In the genomic region with DNA sequence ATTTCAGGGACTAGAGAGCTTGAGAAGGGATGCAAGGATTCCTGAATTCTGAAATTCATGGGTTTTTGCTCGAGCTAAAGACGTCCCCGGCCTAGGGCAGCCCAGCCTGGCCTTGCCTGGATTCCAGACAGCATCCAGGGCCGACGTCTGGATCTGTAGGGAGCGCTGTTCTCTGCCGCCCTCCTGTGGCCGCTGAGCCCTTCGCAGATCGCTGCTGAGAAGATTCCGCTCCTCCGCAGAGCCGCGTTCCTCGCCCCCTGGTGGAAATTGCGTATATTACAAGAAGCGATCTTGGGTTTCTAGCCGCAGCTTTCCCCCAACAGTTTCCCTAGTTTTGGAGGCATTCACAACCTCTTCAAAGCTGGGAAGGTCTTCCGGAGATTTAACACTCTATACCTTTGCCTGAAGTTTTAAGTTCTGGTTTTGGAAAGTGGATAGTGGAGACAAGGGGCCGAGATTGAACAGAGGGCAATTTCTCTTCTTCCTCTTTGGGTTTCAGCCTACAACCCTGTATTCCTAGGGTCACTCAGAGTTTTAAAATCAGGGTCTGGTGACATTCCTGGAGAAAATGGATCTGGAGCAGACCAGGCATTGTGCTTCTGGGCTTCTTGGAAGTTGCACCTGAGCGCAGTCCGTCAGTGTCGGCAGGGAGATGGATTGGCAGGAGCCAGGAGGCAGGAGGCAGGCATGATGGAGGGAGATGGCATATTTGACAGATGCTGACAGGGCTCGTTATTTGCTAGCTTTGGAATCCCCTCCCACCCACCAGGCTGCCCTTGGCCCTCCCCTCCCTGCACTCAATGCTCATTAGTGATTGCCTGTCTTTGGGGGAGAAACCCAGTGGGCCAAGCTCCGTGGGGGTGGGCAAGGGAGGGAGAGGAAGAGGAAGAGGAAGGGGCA, we compare ENCODE assay signal across 8 cellular contexts. TPM values are rescaled to one million over a fixed set of nuclear protein-coding genes. Genes with fewer than 3 reads are reported as not detected.
DNase-seq lines count a peak whose midpoint lies in the region; ATAC-seq, FAIRE-seq and TF ChIP-seq lines count a peak whose summit lies in the region.

No MANE protein-coding gene starts in this region.

- intact Hi-C loops in OCI-LY7 (cut with micrococcal nuclease; ENCODE audit: unreplicated experiment) = loop anchor here (2.0 kb wide), 2 partner anchors 70 to 204 kb away; a partner anchor contains a TSS
- intact Hi-C loops in endothelial cell of umbilical vein (cut with micrococcal nuclease) = loop anchor here (1.0 to 5.0 kb wide), 4 partner anchors 20 to 204 kb away; a partner anchor contains a TSS

- no peak for ATAC-seq in HG03457 (IDR thresholded peaks at IDR 0.05; ENCODE audit: unreplicated experiment)

- H4K20me1 ChIP-seq in OCI-LY7 (ENCODE audit: insufficient read depth, low read length) (no peaks in the 10 kb centered on the region), endothelial cell of umbilical vein (replicated peaks; ENCODE audit: control insufficient read depth, extremely low read depth, insufficient read depth, low read length) (no peaks in the 10 kb centered on the region)

- CTCF ChIA-PET in OCI-LY7 (lab: Charles Lee; ENCODE audit: unreplicated experiment) = interaction anchor here (0.7 to 3.0 kb wide), 8 partner anchors 9 to 203 kb away, joined by 3 to 26 read pairs (median 6); a partner anchor contains a TSS
- CTCF ChIA-PET in endothelial cell of umbilical vein (lab: Charles Lee) = interaction anchor here (0.6 to 10.2 kb wide), 23 partner anchors 9 to 445 kb away, joined by 3 to 719 read pairs (median 4); a partner anchor contains a TSS

- TF ChIP-seq CTCF in OCI-LY7 (conservative IDR thresholded peaks at IDR 0.05; ENCODE audit: low read length) (peak; percentile 100), endothelial cell of umbilical vein (IDR thresholded peaks at IDR 0.05; ENCODE audit: extremely low read depth in 1 of 2, insufficient read depth in 1 of 2, low read depth in 1 of 2, low read length in 2 of 2) (peak; percentile 100)

- DNase-seq in GM04504 (ENCODE audit: low read depth) (peak; percentile 70), OCI-LY7 (ENCODE audit: low spot score) (peak; percentile 89), activated T-cell treated with anti-CD3 and anti-CD28 coated beads for 24 hours (ENCODE audit: low read depth) (peak; percentile 79), endothelial cell of umbilical vein (ENCODE audit: low read depth, low spot score) (peak; percentile 89)
- peak; percentile 75 for DNase-seq in Jurkat, Clone E6-1 (ENCODE audit: low read depth, low spot score)
- peak; percentile 79 for DNase-seq in stimulated activated CD8-positive, alpha-beta memory T cell treated with anti-CD3 and anti-CD28 coated beads, Interleukin-4, amount 100 ng/mL, for 24 hours (ENCODE audit: low read depth)

- POLR2A ChIA-PET in OCI-LY7 (lab: Charles Lee) = interaction anchor here (0.9 to 2.6 kb wide), 5 partner anchors 10 to 45 kb away, joined by 3 to 9 read pairs (median 4); no protein-coding TSS in a partner anchor
- POLR2A ChIA-PET in endothelial cell of umbilical vein (lab: Charles Lee) = no interaction called here

- TF ChIP-seq POLR2A in endothelial cell of umbilical vein (IDR thresholded peaks at IDR 0.05; ENCODE audit: low read depth, low read length) = no peak

- dilution Hi-C loops in endothelial cell of umbilical vein (cut with MboI; ENCODE audit: extremely low pct_ligation_motif_present, low sequenced_read_pairs) = no loop called here

- H3K9me3 ChIP-seq in OCI-LY7 (ENCODE audit: low read length) = no peaks in the 10 kb centered on the region
- H3K9me3 ChIP-seq in endothelial cell of umbilical vein (replicated peaks; ENCODE audit: control insufficient read depth, insufficient read depth, low read length) = no peaks in the 10 kb centered on the region
- H3K9me3 ChIP-seq in muscle layer of colon (ENCODE audit: low read length) = no peaks in the 10 kb centered on the region

- H3K27ac ChIP-seq in OCI-LY7 (ENCODE audit: low read depth, low read length, poor library complexity, severe bottlenecking) (no peak overlapping the region), endothelial cell of umbilical vein (ENCODE audit: insufficient read depth, low read depth, low read length) (no peak overlapping the region), muscle layer of colon (ENCODE audit: low read depth, low read length) (no peak overlapping the region)

- no peaks in the 10 kb centered on the region for H3K9me2 ChIP-seq in OCI-LY7 (ENCODE audit: insufficient read depth, low read length)

- BruUV-seq in OCI-LY7 (replicated peaks; lab: Mats Ljungman, UMichigan) (no TSS peak), endothelial cell of umbilical vein (replicated peaks; lab: Mats Ljungman, UMichigan) (no TSS peak)

- H3K36me3 ChIP-seq in OCI-LY7 (ENCODE audit: insufficient read depth, low read length) (no peaks in the 10 kb centered on the region), endothelial cell of umbilical vein (ENCODE audit: control insufficient read depth in 2 of 2, extremely low read depth in 1 of 2, insufficient read depth in 2 of 2, low read length in 2 of 2) (no peaks in the 10 kb centered on the region), muscle layer of colon (ENCODE audit: insufficient read depth, low read length) (no peaks in the 10 kb centered on the region)

- peaks cover 47% of the 10 kb centered on the region for H3K4me1 ChIP-seq in OCI-LY7 (ENCODE audit: insufficient read depth, low read length, poor library complexity, severe bottlenecking)
- H3K4me1 ChIP-seq in endothelial cell of umbilical vein (ENCODE audit: control insufficient read depth, extremely low read depth, insufficient read depth, low read length) = no peaks in the 10 kb centered on the region
- peaks cover 13% of the 10 kb centered on the region for H3K4me1 ChIP-seq in muscle layer of colon (ENCODE audit: insufficient read depth, low read length)

- peak; percentile 98 for FAIRE-seq in endothelial cell of umbilical vein (lab: Jason Lieb, UNC)

- H2AFZ ChIP-seq in OCI-LY7 (ENCODE audit: low read length) (peak overlapping the region; percentile 16; the same call in 1 of the 2 replicates), endothelial cell of umbilical vein (ENCODE audit: low read depth, low read length) (no peak overlapping the region)

- H3K4me3 ChIP-seq in Jurkat, Clone E6-1 (ENCODE audit: low read length) = no peak overlapping the region
- no peak overlapping the region for H3K4me3 ChIP-seq in OCI-LY7 (ENCODE audit: low read depth, low read length, poor library complexity, severe bottlenecking)
- no peak overlapping the region for H3K4me3 ChIP-seq in endothelial cell of umbilical vein (replicated peaks in 1 of 3; ENCODE audit: insufficient read depth in 1 of 3, low read depth in 1 of 3, low read length in 3 of 3)
- no peak overlapping the region for H3K4me3 ChIP-seq in muscle layer of colon (ENCODE audit: low read depth in 1 of 2, low read length in 2 of 2)

- H3K9me1 ChIP-seq in endothelial cell of umbilical vein (replicated peaks; ENCODE audit: control insufficient read depth, extremely low read depth, insufficient read depth, low read length) = no peaks in the 10 kb centered on the region

- H3K4me2 ChIP-seq in OCI-LY7 (ENCODE audit: low read length) = peak overlapping the region; percentile 25
- no peak overlapping the region for H3K4me2 ChIP-seq in endothelial cell of umbilical vein (ENCODE audit: insufficient read depth, low read length)

- H3K79me2 ChIP-seq in OCI-LY7 (ENCODE audit: insufficient read depth, low read depth, low read length) (no peaks in the 10 kb centered on the region), endothelial cell of umbilical vein (ENCODE audit: control insufficient read depth, insufficient read depth, low read length) (no peaks in the 10 kb centered on the region)

- H3K27me3 ChIP-seq in endothelial cell of umbilical vein (ENCODE audit: control insufficient read depth in 2 of 2, insufficient read depth in 2 of 2, low read length in 2 of 2) (peaks cover 63 to 91% of the 10 kb centered on the region in 2 experiments), muscle layer of colon (ENCODE audit: control insufficient read depth in 1 of 2, insufficient read depth in 2 of 2, low read length in 2 of 2) (peaks cover 32 to 55% of the 10 kb centered on the region in 2 donors)

- no peak overlapping the region for H3K9ac ChIP-seq in endothelial cell of umbilical vein (replicated peaks; ENCODE audit: extremely low read depth, insufficient read depth, low read length)
- peak overlapping the region; percentile 20 for H3K9ac ChIP-seq in muscle layer of colon (ENCODE audit: low read length)

TF ChIP-seq in endothelial cell of umbilical vein, 7 proteins besides CTCF, POLR2A, EP300 and RAD21 (continues in another document):
- no peak for TF ChIP-seq GATA2 (IDR thresholded peaks at IDR 0.05; ENCODE audit: insufficient read depth, insufficient read length, low read depth, low read length)
- no peak for TF ChIP-seq MYC (IDR thresholded peaks at IDR 0.05; ENCODE audit: low read depth, low read length)
- no peak for TF ChIP-seq EZH2 (IDR thresholded peaks at IDR 0.05; ENCODE audit: borderline replicate concordance, low read depth, low read length, severe bottlenecking)
- TF ChIP-seq FOS (IDR thresholded peaks at IDR 0.05; ENCODE audit: borderline replicate concordance, insufficient read depth, low read length) = no peak

RNA-seq across cellular contexts. Expression of a gene that starts 4.9 kb away (rescaled TPM):
- polyA plus RNA-seq in Jurkat, Clone E6-1 (2012; ENCODE audit: insufficient read depth, insufficient read length) = not detected
- total RNA-seq in OCI-LY7 (2014; rRNA removed; shearing (Covaris generic)) = 0.67 and 0.76 TPM in 2 replicates
- total RNA-seq in OCI-LY7 (2022) (1.3 and 3.2 TPM in 2 replicates), endothelial cell of umbilical vein (not detected in 2 replicates)
- polyA plus RNA-seq in endothelial cell of umbilical vein = not detected in 2 replicates
- polyA plus RNA-seq in endothelial cell of umbilical vein (2011; cell fraction: cytosol; rRNA removed) = not detected in 2 replicates
- not detected in 2 replicates for polyA plus RNA-seq in endothelial cell of umbilical vein (2011; cell fraction: nucleus; rRNA removed)
- not detected in 2 replicates for polyA plus RNA-seq in endothelial cell of umbilical vein (2012)
- polyA minus RNA-seq in endothelial cell of umbilical vein = not detected in 2 replicates
- not detected for polyA minus RNA-seq in endothelial cell of umbilical vein (2011; cell fraction: cytosol; rRNA and poly(A)+ RNA removed)
- polyA minus RNA-seq in endothelial cell of umbilical vein (2011; cell fraction: nucleus; rRNA and poly(A)+ RNA removed) = not detected in 2 replicates

RNA-seq across cellular contexts. Expression of a gene that starts 19.6 kb away (rescaled TPM):
- polyA plus RNA-seq in Jurkat, Clone E6-1 (2012; ENCODE audit: insufficient read depth, insufficient read length) = 32.7 TPM
- 12.8 and 18.9 TPM in 2 replicates for total RNA-seq in OCI-LY7 (2014; rRNA removed; shearing (Covaris generic))
- total RNA-seq in OCI-LY7 (2022) = 25.1 and 30.9 TPM in 2 replicates
- 61.8 and 70.9 TPM in 2 replicates for total RNA-seq in endothelial cell of umbilical vein
- polyA plus RNA-seq in endothelial cell of umbilical vein = 135 and 146 TPM in 2 replicates
- 59.0 and 74.5 TPM in 2 replicates for polyA plus RNA-seq in endothelial cell of umbilical vein (2011; cell fraction: cytosol; rRNA removed)
- 435 and 521 TPM in 2 replicates for polyA plus RNA-seq in endothelial cell of umbilical vein (2011; cell fraction: nucleus; rRNA removed)
- 63.7 and 64.1 TPM in 2 replicates for polyA plus RNA-seq in endothelial cell of umbilical vein (2012)
- polyA minus RNA-seq in endothelial cell of umbilical vein = 102 and 136 TPM in 2 replicates
- polyA minus RNA-seq in endothelial cell of umbilical vein (2011; cell fraction: cytosol; rRNA and poly(A)+ RNA removed) = 8.0 TPM
- polyA minus RNA-seq in endothelial cell of umbilical vein (2011; cell fraction: nucleus; rRNA and poly(A)+ RNA removed) = 79.0 and 96.8 TPM in 2 replicates
